In the genomic region with DNA sequence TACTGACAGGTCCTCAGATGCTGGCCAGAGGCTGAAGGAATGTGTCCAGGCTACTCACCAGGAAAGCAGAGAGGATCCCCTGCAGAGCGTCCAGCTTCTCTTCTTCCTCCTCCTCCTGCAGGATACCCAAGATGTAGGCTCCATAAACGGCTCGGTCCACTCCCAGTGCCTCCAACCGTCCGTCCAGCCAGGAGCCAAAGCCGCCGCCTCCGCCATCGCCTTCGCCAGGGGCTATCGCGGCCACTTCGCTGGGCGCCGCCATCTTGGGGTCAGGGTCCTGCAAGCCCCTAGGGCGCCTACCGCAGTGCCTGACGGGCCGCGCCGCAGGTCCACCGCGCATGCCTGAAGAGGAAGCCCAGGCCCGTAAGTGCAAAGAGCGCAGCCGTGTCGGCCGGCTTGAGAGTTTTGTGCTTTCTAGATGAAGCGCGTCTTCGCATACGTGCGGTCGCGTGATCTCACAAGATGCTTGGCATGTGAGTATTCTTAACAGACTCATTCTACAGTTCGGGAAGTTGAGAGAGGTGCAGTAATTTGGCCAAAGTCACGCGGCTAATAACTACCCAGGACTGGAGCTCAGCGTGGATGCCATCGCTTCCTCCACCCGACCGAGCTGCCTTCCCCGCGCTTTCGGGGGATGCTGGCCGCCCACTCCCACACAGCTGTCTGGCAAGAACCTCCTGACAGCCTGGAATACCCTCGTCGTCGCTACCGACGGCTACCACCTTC, we compare ENCODE assay signal across 1 cellular context.
TF ChIP-seq lines count a peak whose summit lies in the region.

Gene CCDC43 (minus strand): TSS at position 285 of the 726 bp plus-strand sequence. CDS start 23 bp downstream, at position 262.

TF ChIP-seq in HepG2, 621 proteins besides CTCF, POLR2A, EP300 and RAD21 (continued from another document and continues in another):
- TF ChIP-seq, protein P1, sequence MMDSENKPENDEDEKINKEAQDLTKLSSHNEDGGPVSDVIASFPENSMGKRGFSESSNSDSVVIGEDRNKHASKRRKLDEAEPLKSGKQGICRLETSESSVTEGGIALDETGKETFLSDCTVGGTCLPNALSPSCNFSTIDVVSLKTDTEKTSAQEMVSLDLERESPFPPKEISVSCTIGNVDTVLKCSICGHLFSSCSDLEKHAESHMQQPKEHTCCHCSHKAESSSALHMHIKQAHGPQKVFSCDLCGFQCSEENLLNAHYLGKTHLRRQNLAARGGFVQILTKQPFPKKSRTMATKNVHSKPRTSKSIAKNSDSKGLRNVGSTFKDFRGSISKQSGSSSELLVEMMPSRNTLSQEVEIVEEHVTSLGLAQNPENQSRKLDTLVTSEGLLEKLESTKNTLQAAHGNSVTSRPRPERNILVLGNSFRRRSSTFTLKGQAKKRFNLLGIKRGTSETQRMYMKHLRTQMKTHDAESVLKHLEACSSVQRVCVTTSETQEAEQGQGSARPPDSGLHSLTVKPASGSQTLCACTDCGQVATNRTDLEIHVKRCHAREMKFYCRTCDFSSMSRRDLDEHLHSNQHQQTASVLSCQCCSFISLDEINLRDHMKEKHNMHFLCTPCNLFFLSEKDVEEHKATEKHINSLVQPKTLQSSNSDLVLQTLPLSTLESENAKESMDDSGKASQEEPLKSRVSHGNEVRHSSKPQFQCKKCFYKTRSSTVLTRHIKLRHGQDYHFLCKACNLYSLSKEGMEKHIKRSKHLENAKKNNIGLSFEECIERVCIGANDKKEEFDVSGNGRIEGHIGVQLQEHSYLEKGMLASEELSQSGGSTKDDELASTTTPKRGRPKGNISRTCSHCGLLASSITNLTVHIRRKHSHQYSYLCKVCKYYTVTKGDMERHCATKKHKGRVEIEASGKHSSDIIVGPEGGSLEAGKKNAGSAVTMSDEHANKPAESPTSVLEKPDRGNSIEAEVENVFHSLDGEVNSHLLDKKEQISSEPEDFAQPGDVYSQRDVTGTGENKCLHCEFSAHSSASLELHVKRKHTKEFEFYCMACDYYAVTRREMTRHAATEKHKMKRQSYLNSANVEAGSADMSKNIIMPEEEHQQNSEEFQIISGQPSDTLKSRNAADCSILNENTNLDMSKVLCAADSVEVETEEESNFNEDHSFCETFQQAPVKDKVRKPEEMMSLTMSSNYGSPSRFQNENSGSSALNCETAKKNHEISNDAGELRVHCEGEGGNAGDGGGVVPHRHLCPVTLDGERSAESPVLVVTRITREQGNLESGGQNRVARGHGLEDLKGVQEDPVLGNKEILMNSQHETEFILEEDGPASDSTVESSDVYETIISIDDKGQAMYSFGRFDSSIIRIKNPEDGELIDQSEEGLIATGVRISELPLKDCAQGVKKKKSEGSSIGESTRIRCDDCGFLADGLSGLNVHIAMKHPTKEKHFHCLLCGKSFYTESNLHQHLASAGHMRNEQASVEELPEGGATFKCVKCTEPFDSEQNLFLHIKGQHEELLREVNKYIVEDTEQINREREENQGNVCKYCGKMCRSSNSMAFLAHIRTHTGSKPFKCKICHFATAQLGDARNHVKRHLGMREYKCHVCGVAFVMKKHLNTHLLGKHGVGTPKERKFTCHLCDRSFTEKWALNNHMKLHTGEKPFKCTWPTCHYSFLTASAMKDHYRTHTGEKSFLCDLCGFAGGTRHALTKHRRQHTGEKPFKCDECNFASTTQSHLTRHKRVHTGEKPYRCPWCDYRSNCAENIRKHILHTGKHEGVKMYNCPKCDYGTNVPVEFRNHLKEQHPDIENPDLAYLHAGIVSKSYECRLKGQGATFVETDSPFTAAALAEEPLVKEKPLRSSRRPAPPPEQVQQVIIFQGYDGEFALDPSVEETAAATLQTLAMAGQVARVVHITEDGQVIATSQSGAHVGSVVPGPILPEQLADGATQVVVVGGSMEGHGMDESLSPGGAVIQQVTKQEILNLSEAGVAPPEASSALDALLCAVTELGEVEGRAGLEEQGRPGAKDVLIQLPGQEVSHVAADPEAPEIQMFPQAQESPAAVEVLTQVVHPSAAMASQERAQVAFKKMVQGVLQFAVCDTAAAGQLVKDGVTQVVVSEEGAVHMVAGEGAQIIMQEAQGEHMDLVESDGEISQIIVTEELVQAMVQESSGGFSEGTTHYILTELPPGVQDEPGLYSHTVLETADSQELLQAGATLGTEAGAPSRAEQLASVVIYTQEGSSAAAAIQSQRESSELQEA (CRISPR knock-in tag; IDR thresholded peaks at IDR 0.05; ENCODE audit: not compliant biosample characterization), result peak; percentile 97
- TF ChIP-seq, protein P2, sequence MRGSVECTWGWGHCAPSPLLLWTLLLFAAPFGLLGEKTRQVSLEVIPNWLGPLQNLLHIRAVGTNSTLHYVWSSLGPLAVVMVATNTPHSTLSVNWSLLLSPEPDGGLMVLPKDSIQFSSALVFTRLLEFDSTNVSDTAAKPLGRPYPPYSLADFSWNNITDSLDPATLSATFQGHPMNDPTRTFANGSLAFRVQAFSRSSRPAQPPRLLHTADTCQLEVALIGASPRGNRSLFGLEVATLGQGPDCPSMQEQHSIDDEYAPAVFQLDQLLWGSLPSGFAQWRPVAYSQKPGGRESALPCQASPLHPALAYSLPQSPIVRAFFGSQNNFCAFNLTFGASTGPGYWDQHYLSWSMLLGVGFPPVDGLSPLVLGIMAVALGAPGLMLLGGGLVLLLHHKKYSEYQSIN (CRISPR knock-in tag; IDR thresholded peaks at IDR 0.05; ENCODE audit: borderline replicate concordance), result no peak
- TF ChIP-seq ZBTB8A (CRISPR knock-in tag; IDR thresholded peaks at IDR 0.05; ENCODE audit: borderline replicate concordance, low read depth), result no peak; the same call in 1 of the 2 replicates
- no peak for TF ChIP-seq ZNF263 (CRISPR knock-in tag; IDR thresholded peaks at IDR 0.05)
- TF ChIP-seq ETV6 (CRISPR knock-in tag; conservative IDR thresholded peaks at IDR 0.05), result 0 out of 2 replicates have a peak, but pooled peaks have one; percentile 64
- peak; percentile 61; the same call in 1 of the 2 replicates for TF ChIP-seq PAX8 (CRISPR knock-in tag; IDR thresholded peaks at IDR 0.05; ENCODE audit: borderline replicate concordance)
- TF ChIP-seq ZNF251 (CRISPR knock-in tag; IDR thresholded peaks at IDR 0.05), result 0 out of 2 replicates have a peak, but pooled peaks have one; percentile 70
- TF ChIP-seq YEATS2 (CRISPR knock-in tag; IDR thresholded peaks at IDR 0.05; ENCODE audit: borderline replicate concordance), result peak; percentile 94
- TF ChIP-seq FOXJ3 (CRISPR knock-in tag; IDR thresholded peaks at IDR 0.05; ENCODE audit: borderline replicate concordance), result peak; percentile 47; the same call in 1 of the 2 replicates
- TF ChIP-seq, protein P3, sequence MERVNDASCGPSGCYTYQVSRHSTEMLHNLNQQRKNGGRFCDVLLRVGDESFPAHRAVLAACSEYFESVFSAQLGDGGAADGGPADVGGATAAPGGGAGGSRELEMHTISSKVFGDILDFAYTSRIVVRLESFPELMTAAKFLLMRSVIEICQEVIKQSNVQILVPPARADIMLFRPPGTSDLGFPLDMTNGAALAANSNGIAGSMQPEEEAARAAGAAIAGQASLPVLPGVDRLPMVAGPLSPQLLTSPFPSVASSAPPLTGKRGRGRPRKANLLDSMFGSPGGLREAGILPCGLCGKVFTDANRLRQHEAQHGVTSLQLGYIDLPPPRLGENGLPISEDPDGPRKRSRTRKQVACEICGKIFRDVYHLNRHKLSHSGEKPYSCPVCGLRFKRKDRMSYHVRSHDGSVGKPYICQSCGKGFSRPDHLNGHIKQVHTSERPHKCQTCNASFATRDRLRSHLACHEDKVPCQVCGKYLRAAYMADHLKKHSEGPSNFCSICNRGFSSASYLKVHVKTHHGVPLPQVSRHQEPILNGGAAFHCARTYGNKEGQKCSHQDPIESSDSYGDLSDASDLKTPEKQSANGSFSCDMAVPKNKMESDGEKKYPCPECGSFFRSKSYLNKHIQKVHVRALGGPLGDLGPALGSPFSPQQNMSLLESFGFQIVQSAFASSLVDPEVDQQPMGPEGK (CRISPR knock-in tag; IDR thresholded peaks at IDR 0.05), result peak; percentile 60
- TF ChIP-seq SIN3A (IDR thresholded peaks at IDR 0.05; ENCODE audit: borderline replicate concordance, low read depth, low read length), result peak; percentile 68; the same call in 1 of the 2 replicates
- 0 out of 2 replicates have a peak, but pooled peaks have one; percentile 6 for TF ChIP-seq KDM1A (CRISPR knock-in tag; IDR thresholded peaks at IDR 0.05)
- TF ChIP-seq TOPORS (CRISPR knock-in tag; IDR thresholded peaks at IDR 0.05), result peak; percentile 97
- TF ChIP-seq ZNF333 (CRISPR knock-in tag; IDR thresholded peaks at IDR 0.05; ENCODE audit: borderline replicate concordance), result peak; percentile 91; the same call in 1 of the 2 replicates
- peak; percentile 86; the same call in 2 of the 3 replicates for TF ChIP-seq MXI1 (IDR thresholded peaks at IDR 0.05; ENCODE audit: borderline replicate concordance, low read depth, low read length)
- no peak for TF ChIP-seq ZNF17 (CRISPR knock-in tag; IDR thresholded peaks at IDR 0.05)
- no peak for TF ChIP-seq ZFAT (CRISPR knock-in tag; conservative IDR thresholded peaks at IDR 0.05)
- 0 out of 2 replicates have a peak, but pooled peaks have one; percentile 5 for TF ChIP-seq NFIC (IDR thresholded peaks at IDR 0.05; ENCODE audit: low read length)
- TF ChIP-seq HES4 (CRISPR knock-in tag; IDR thresholded peaks at IDR 0.05; ENCODE audit: borderline replicate concordance), result no peak
- TF ChIP-seq ZFP37 (CRISPR knock-in tag; IDR thresholded peaks at IDR 0.05; ENCODE audit: borderline replicate concordance), result peak; percentile 92
- no peak for TF ChIP-seq NCOA5 (CRISPR knock-in tag; IDR thresholded peaks at IDR 0.05)
- peak; percentile 84 for TF ChIP-seq UBTF (CRISPR knock-in tag; IDR thresholded peaks at IDR 0.05)
- TF ChIP-seq ZNF343 (CRISPR knock-in tag; IDR thresholded peaks at IDR 0.05), result no peak
- no peak for TF ChIP-seq SRF (IDR thresholded peaks at IDR 0.05; ENCODE audit: low read depth, low read length)
- TF ChIP-seq SP140L (CRISPR knock-in tag; IDR thresholded peaks at IDR 0.05; ENCODE audit: borderline replicate concordance), result no peak
- peak; percentile 96; the same call in 1 of the 2 replicates for TF ChIP-seq KAT7 (CRISPR knock-in tag; IDR thresholded peaks at IDR 0.05; ENCODE audit: borderline replicate concordance)
- TF ChIP-seq ZFP82 (CRISPR knock-in tag; IDR thresholded peaks at IDR 0.05; ENCODE audit: borderline replicate concordance), result peak; percentile 95; the same call in 1 of the 2 replicates
- TF ChIP-seq ZNF225 (CRISPR knock-in tag; IDR thresholded peaks at IDR 0.05), result peak; percentile 95
- TF ChIP-seq MIER3 (CRISPR knock-in tag; IDR thresholded peaks at IDR 0.05; ENCODE audit: borderline replicate concordance), result peak; percentile 72; the same call in 1 of the 2 replicates
- peak; percentile 83 for TF ChIP-seq SRY (CRISPR knock-in tag; IDR thresholded peaks at IDR 0.05)
- TF ChIP-seq ZNF317 (CRISPR knock-in tag; IDR thresholded peaks at IDR 0.05), result peak; percentile 86; the same call in 1 of the 2 replicates
- no peak for TF ChIP-seq ZNF660 (CRISPR knock-in tag; IDR thresholded peaks at IDR 0.05; ENCODE audit: borderline replicate concordance, low read depth)
- peak; percentile 32; the same call in 1 of the 2 replicates for TF ChIP-seq ZMYM3 (CRISPR knock-in tag; IDR thresholded peaks at IDR 0.05)
- TF ChIP-seq ZNF44 (CRISPR knock-in tag; IDR thresholded peaks at IDR 0.05), result peak; percentile 98; the same call in 1 of the 2 replicates
- TF ChIP-seq PHF5A (CRISPR knock-in tag; IDR thresholded peaks at IDR 0.05; ENCODE audit: low read depth, unreplicated experiment), result no peak
- TF ChIP-seq, protein P4, sequence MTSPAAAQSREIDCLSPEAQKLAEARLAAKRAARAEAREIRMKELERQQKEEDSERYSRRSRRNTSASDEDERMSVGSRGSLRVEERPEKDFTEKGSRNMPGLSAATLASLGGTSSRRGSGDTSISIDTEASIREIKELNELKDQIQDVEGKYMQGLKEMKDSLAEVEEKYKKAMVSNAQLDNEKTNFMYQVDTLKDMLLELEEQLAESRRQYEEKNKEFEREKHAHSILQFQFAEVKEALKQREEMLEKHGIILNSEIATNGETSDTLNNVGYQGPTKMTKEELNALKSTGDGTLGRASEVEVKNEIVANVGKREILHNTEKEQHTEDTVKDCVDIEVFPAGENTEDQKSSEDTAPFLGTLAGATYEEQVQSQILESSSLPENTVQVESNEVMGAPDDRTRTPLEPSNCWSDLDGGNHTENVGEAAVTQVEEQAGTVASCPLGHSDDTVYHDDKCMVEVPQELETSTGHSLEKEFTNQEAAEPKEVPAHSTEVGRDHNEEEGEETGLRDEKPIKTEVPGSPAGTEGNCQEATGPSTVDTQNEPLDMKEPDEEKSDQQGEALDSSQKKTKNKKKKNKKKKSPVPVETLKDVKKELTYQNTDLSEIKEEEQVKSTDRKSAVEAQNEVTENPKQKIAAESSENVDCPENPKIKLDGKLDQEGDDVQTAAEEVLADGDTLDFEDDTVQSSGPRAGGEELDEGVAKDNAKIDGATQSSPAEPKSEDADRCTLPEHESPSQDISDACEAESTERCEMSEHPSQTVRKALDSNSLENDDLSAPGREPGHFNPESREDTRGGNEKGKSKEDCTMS (CRISPR knock-in tag; conservative IDR thresholded peaks at IDR 0.05), result no peak
- TF ChIP-seq ZNF235 (CRISPR knock-in tag; IDR thresholded peaks at IDR 0.05; ENCODE audit: borderline replicate concordance), result peak; percentile 98
- TF ChIP-seq, protein P5, sequence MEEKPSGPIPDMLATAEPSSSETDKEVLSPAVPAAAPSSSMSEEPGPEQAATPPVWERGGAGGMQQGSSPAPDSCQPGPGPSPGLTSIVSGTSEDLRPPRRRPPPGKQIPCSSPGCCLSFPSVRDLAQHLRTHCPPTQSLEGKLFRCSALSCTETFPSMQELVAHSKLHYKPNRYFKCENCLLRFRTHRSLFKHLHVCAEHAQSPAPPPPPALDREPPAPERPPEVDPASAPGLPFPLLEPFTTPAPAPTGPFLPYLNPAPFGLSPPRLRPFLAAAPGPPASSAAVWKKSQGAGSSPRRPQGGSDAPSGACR (CRISPR knock-in tag; IDR thresholded peaks at IDR 0.05), result peak; percentile 76; the same call in 1 of the 2 replicates
- peak; percentile 78; the same call in 1 of the 2 replicates for TF ChIP-seq KDM4B (CRISPR knock-in tag; IDR thresholded peaks at IDR 0.05)
- TF ChIP-seq ZNF432 (CRISPR knock-in tag; IDR thresholded peaks at IDR 0.05; ENCODE audit: borderline replicate concordance), result no peak
- TF ChIP-seq POLR2G (IDR thresholded peaks at IDR 0.05; ENCODE audit: low read depth, low read length), result peak; percentile 99
